1 cellular context compared by ENCODE assay signal in genomic region chr12:98503343-98503592, GRCh38.
TF ChIP-seq lines count a peak whose summit lies in the region.

No MANE protein-coding gene starts in this region.

TF ChIP-seq in K562, 482 proteins besides CTCF, POLR2A, EP300 and RAD21 (continued from another document and continues in another):
- no peak for TF ChIP-seq PATZ1 (CRISPR knock-in tag; IDR thresholded peaks at IDR 0.05; ENCODE audit: borderline replicate concordance)
- no peak for TF ChIP-seq SPI1 (IDR thresholded peaks at IDR 0.05; ENCODE audit: borderline replicate concordance, low read depth, low read length)
- TF ChIP-seq, protein P1, sequence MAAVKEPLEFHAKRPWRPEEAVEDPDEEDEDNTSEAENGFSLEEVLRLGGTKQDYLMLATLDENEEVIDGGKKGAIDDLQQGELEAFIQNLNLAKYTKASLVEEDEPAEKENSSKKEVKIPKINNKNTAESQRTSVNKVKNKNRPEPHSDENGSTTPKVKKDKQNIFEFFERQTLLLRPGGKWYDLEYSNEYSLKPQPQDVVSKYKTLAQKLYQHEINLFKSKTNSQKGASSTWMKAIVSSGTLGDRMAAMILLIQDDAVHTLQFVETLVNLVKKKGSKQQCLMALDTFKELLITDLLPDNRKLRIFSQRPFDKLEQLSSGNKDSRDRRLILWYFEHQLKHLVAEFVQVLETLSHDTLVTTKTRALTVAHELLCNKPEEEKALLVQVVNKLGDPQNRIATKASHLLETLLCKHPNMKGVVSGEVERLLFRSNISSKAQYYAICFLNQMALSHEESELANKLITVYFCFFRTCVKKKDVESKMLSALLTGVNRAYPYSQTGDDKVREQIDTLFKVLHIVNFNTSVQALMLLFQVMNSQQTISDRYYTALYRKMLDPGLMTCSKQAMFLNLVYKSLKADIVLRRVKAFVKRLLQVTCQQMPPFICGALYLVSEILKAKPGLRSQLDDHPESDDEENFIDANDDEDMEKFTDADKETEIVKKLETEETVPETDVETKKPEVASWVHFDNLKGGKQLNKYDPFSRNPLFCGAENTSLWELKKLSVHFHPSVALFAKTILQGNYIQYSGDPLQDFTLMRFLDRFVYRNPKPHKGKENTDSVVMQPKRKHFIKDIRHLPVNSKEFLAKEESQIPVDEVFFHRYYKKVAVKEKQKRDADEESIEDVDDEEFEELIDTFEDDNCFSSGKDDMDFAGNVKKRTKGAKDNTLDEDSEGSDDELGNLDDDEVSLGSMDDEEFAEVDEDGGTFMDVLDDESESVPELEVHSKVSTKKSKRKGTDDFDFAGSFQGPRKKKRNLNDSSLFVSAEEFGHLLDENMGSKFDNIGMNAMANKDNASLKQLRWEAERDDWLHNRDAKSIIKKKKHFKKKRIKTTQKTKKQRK (IDR thresholded peaks at IDR 0.05; ENCODE audit: borderline replicate concordance, low read depth, low read length), result no peak
- TF ChIP-seq ZNF408 (CRISPR knock-in tag; IDR thresholded peaks at IDR 0.05; ENCODE audit: low read depth), result no peak
- TF ChIP-seq CREB1 (IDR thresholded peaks at IDR 0.05), result no peak; the same call in 1 of the 2 replicates
- TF ChIP-seq CREB1 (CRISPR knock-in tag; IDR thresholded peaks at IDR 0.05), result no peak; the same call in 1 of the 2 replicates
- TF ChIP-seq SMARCC2 (IDR thresholded peaks at IDR 0.05; ENCODE audit: low read depth), result no peak
- no peak for TF ChIP-seq ZNF57 (CRISPR knock-in tag; IDR thresholded peaks at IDR 0.05)
- TF ChIP-seq EHMT2 (IDR thresholded peaks at IDR 0.05), result no peak
- no peak for TF ChIP-seq HES1 (IDR thresholded peaks at IDR 0.05; ENCODE audit: low read depth)
- no peak for TF ChIP-seq DIDO1 (tag; IDR thresholded peaks at IDR 0.05; ENCODE audit: low read depth)
- no peak for TF ChIP-seq ESRRB (CRISPR knock-in tag; IDR thresholded peaks at IDR 0.05; ENCODE audit: borderline replicate concordance)
- no peak for TF ChIP-seq MGA (IDR thresholded peaks at IDR 0.05)
- TF ChIP-seq BRD9 (IDR thresholded peaks at IDR 0.05; ENCODE audit: low read depth, partially characterized antibody), result peak; percentile 99
- no peak for TF ChIP-seq ZNF239 (CRISPR knock-in tag; IDR thresholded peaks at IDR 0.05)
- TF ChIP-seq EGR1 (conservative IDR thresholded peaks at IDR 0.05), result peak; percentile 13; the same call in 1 of the 2 replicates
- TF ChIP-seq TFAM (CRISPR knock-in tag; conservative IDR thresholded peaks at IDR 0.05), result no peak
- no peak for TF ChIP-seq PHF8 (IDR thresholded peaks at IDR 0.05; ENCODE audit: borderline replicate concordance, low read length)
- TF ChIP-seq SREBF2 (CRISPR knock-in tag; IDR thresholded peaks at IDR 0.05), result no peak
- TF ChIP-seq POLR2AphosphoS5 (IDR thresholded peaks at IDR 0.05; ENCODE audit: control insufficient read depth, insufficient read depth, low read depth, low read length), result no peak
- TF ChIP-seq NCOA4 (IDR thresholded peaks at IDR 0.05; ENCODE audit: partially characterized antibody), result no peak
- TF ChIP-seq ZFP30 (CRISPR knock-in tag; IDR thresholded peaks at IDR 0.05; ENCODE audit: borderline replicate concordance), result no peak
- no peak for TF ChIP-seq ZSCAN32 (CRISPR knock-in tag; IDR thresholded peaks at IDR 0.05)
- no peak for TF ChIP-seq CTBP1 (IDR thresholded peaks at IDR 0.05; ENCODE audit: borderline replicate concordance)
- no peak for TF ChIP-seq HSF4 (CRISPR knock-in tag; IDR thresholded peaks at IDR 0.05; ENCODE audit: borderline replicate concordance)
- TF ChIP-seq CTCFL (IDR thresholded peaks at IDR 0.05; ENCODE audit: borderline replicate concordance, insufficient read depth, low read depth, low read length, poor library complexity, severe bottlenecking), result no peak
- TF ChIP-seq NR2C1 (IDR thresholded peaks at IDR 0.05), result no peak
- TF ChIP-seq NR2C1 (tag; IDR thresholded peaks at IDR 0.05), result no peak
- TF ChIP-seq GATAD2A (IDR thresholded peaks at IDR 0.05), result no peak
- no peak for TF ChIP-seq GATAD2B (IDR thresholded peaks at IDR 0.05; ENCODE audit: borderline replicate concordance)
- TF ChIP-seq, protein P2, sequence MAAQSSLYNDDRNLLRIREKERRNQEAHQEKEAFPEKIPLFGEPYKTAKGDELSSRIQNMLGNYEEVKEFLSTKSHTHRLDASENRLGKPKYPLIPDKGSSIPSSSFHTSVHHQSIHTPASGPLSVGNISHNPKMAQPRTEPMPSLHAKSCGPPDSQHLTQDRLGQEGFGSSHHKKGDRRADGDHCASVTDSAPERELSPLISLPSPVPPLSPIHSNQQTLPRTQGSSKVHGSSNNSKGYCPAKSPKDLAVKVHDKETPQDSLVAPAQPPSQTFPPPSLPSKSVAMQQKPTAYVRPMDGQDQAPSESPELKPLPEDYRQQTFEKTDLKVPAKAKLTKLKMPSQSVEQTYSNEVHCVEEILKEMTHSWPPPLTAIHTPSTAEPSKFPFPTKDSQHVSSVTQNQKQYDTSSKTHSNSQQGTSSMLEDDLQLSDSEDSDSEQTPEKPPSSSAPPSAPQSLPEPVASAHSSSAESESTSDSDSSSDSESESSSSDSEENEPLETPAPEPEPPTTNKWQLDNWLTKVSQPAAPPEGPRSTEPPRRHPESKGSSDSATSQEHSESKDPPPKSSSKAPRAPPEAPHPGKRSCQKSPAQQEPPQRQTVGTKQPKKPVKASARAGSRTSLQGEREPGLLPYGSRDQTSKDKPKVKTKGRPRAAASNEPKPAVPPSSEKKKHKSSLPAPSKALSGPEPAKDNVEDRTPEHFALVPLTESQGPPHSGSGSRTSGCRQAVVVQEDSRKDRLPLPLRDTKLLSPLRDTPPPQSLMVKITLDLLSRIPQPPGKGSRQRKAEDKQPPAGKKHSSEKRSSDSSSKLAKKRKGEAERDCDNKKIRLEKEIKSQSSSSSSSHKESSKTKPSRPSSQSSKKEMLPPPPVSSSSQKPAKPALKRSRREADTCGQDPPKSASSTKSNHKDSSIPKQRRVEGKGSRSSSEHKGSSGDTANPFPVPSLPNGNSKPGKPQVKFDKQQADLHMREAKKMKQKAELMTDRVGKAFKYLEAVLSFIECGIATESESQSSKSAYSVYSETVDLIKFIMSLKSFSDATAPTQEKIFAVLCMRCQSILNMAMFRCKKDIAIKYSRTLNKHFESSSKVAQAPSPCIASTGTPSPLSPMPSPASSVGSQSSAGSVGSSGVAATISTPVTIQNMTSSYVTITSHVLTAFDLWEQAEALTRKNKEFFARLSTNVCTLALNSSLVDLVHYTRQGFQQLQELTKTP (IDR thresholded peaks at IDR 0.05; ENCODE audit: low read depth in 1 of 2, partially characterized antibody in 2 of 2), result no peak
- no peak for TF ChIP-seq ZNF639 (CRISPR knock-in tag; conservative IDR thresholded peaks at IDR 0.05 in 1 of 2, IDR thresholded peaks at IDR 0.05 in 1 of 2)
- TF ChIP-seq SMARCB1 (IDR thresholded peaks at IDR 0.05; ENCODE audit: insufficient read length, low read depth), result no peak
- no peak for TF ChIP-seq ZEB2 (IDR thresholded peaks at IDR 0.05)
